Comparison of ENCODE assay signal across 12 cellular contexts in the genomic region with DNA sequence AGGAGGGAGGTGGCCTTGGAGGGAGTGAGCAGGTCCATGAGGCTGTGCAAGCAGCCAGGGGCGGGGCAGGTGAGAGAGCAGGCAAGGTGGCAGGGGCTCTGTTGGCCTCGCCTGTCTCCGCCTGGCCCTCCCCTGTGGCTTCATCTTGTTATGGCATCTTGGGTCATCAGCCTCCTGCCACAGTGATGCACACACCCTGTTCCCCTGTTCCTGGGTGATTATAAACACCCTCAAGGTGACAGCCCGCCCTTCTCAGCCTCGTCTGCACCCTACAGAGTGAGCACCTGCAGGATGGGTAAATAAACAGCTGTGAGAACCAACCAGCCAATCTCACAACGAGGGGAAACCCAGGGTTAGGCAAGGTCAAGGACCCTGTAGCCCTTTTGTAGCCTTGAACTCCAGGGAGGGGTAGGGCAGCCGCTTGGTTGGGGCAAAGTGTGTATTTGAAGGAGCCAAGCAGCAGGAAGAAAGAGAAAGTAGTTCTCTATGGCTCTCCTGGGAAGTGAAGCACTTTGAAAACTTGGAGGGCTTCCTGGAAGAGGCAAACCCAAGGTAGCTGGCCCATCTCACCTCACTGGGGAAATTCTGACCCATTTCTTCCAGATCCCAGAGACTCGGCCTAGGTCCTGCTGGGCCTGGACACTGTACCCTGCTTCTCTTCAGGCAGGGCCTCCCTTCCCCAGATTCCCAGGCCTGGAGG.
DNase-seq lines count a peak whose midpoint lies in the region; ATAC-seq and TF ChIP-seq lines count a peak whose summit lies in the region.
"Had no signal": no experiment of that assay in that cellular context is flagged by ENCODE, and none has a peak within 500 bp of the region (broad histone marks: within the 10 kb centered on the region; RNA-seq: fewer than 3 reads in every experiment).

No MANE protein-coding gene starts in this region.

- H3K9me3 ChIP-seq in OCI-LY3 (ENCODE audit: insufficient read depth, low read length), result 0 out of 2 replicates have a peak, but pooled peaks cover 5% of the 10 kb centered on the region
- H3K9me3 ChIP-seq in heart right ventricle, result peaks cover 0 to 27% (median 5%) of the 10 kb centered on the region in 11 donors
- no peaks in the 10 kb centered on the region for H3K9me3 ChIP-seq in gastrocnemius medialis

- H2AFZ ChIP-seq in OCI-LY3 (ENCODE audit: low read depth, low read length), result peak overlapping the region; percentile 81; the same call in 1 of the 2 replicates

- DNase-seq in NAMALWA (ENCODE audit: low spot score) (peak; percentile 38), heart right ventricle (no peak), gastrocnemius medialis (peak in 1 of 2 donors; percentile 12), brain microvascular endothelial cell (no peak)
- DNase-seq in activated CD4-positive, CD25-positive, alpha-beta regulatory T cell treated with anti-CD3 and anti-CD28 coated beads, Interleukin-2, amount 50 U/mL, for 72 hours, result no peak
- DNase-seq: activated CD4-positive, alpha-beta T cell treated with anti-CD3 and anti-CD28 coated beads, Interleukin-2, amount 50 U/mL, for 4 hours; dermis blood vessel endothelial cell; midbrain; SW 1271 had no signal

- H3K4me3 ChIP-seq in OCI-LY3 (ENCODE audit: low read length) (peak overlapping the region; percentile 7; the same call in 1 of the 2 replicates), heart right ventricle (no peak overlapping the region), gastrocnemius medialis (no peak overlapping the region), brain microvascular endothelial cell (ENCODE audit: low read depth, low read length) (no peak overlapping the region)

- 67 to 72% methylated on average over 7 to 8 of the region's 8 CpGs for WGBS in heart right ventricle, 2 donors

- H3K9ac ChIP-seq in OCI-LY3 (ENCODE audit: low read length), result no peak overlapping the region

- H4K20me1 ChIP-seq in OCI-LY3 (ENCODE audit: insufficient read depth, low read length), result no peaks in the 10 kb centered on the region

- no peaks in the 10 kb centered on the region for H3K79me2 ChIP-seq in OCI-LY3 (ENCODE audit: low read length)

- H3K4me1 ChIP-seq in OCI-LY3 (ENCODE audit: low read length) (peaks cover 20% of the 10 kb centered on the region), heart right ventricle (peaks cover 4 to 36% (median 15%) of the 10 kb centered on the region in 9 donors), gastrocnemius medialis (peaks cover 0 to 4% of the 10 kb centered on the region in 2 donors)

- H3K36me3 ChIP-seq in OCI-LY3 (replicated peaks; ENCODE audit: low read depth, low read length), result no peaks in the 10 kb centered on the region
- H3K36me3 ChIP-seq in heart right ventricle, result no peaks in the 10 kb centered on the region
- H3K36me3 ChIP-seq in gastrocnemius medialis, result no peaks in the 10 kb centered on the region
- H3K36me3 ChIP-seq in brain microvascular endothelial cell (replicated peaks), result no peaks in the 10 kb centered on the region

- in situ Hi-C loops in gastrocnemius medialis (cut with MboI; ENCODE audit: low sequenced_read_pairs in 4 of 4), result no loop called here
- in situ Hi-C loops in brain microvascular endothelial cell (cut with HindIII; ENCODE audit: low pct_ligation_motif_present, low sequenced_read_pairs), result loop anchor here (25.0 kb wide), 1 partner anchor 249 kb away; no protein-coding TSS in a partner anchor

- H3K27ac ChIP-seq in OCI-LY3 (ENCODE audit: low read length) (peak overlapping the region; percentile 37; the same call in 1 of the 2 replicates), heart right ventricle (peak overlapping the region in 9 of 10 donors; percentile 35 to 75 (median 57)), gastrocnemius medialis (peak overlapping the region in 3 of 4 donors; percentile 27 to 75 (median 50)), brain microvascular endothelial cell (no peak overlapping the region)

- H3K4me2 ChIP-seq in OCI-LY3 (ENCODE audit: low read length), result peak overlapping the region; percentile 51

- TF ChIP-seq CTCF in OCI-LY3 (IDR thresholded peaks at IDR 0.05; ENCODE audit: low read depth, low read length) (no peak), heart right ventricle (IDR thresholded peaks at IDR 0.05) (no peak), gastrocnemius medialis (IDR thresholded peaks at IDR 0.05 in 4 of 5, conservative IDR thresholded peaks at IDR 0.05 in 1 of 5) (no peak), brain microvascular endothelial cell (IDR thresholded peaks at IDR 0.05; ENCODE audit: low read depth, low read length, missing control alignments) (no peak)

- intact Hi-C loops in heart right ventricle (cut with DNase I), result loop anchor here in 2 of 10 donors (5.0 kb wide), 2 partner anchors 54 to 59 kb away; no protein-coding TSS in a partner anchor
- intact Hi-C loops in gastrocnemius medialis (cut with DNase I; ENCODE audit: low total_unique reads), result loop anchor here (10.0 kb wide), 1 partner anchor 61 kb away; no protein-coding TSS in a partner anchor

- no peak for TF ChIP-seq POLR2A in gastrocnemius medialis (IDR thresholded peaks at IDR 0.05)

- no peaks in the 10 kb centered on the region for H3K27me3 ChIP-seq in OCI-LY3 (ENCODE audit: low read depth, low read length)
- H3K27me3 ChIP-seq in heart right ventricle, result no peaks in the 10 kb centered on the region
- peaks cover 0 to 6% (median 2%) of the 10 kb centered on the region in 3 donors for H3K27me3 ChIP-seq in gastrocnemius medialis
- H3K27me3 ChIP-seq in brain microvascular endothelial cell (replicated peaks), result peaks cover 6% of the 10 kb centered on the region

- ATAC-seq in heart right ventricle (peak in 2 of 8 donors; percentile 1 to 29), gastrocnemius medialis (no peak), HG02840 (IDR thresholded peaks at IDR 0.05; ENCODE audit: low FRiP score, unreplicated experiment) (no peak), HG02759 (IDR thresholded peaks at IDR 0.05; ENCODE audit: unreplicated experiment) (no peak)
